Comparison of ENCODE assay signal across 9 cellular contexts in the genomic region with DNA sequence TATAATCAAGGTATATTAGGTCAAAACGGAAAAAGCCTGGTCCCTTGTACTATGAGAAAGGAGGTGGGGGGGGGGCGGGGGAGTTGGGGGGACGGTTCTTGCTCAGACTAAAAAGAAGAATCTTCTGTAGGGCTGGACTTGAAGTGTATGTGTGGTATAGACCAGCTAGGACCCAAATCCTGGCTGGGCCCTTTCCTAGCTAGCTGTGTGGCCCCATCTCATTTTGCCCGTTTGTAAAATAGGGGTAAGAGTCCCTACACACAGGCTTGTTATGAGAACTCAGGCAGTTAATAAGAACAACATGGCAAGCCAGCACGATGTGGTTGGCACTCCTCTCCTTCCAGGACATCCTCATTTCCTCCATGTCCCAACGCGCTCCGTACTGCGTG. TPM values are rescaled to one million over a fixed set of nuclear protein-coding genes. Genes with fewer than 3 reads are reported as not detected.
DNase-seq lines count a peak whose midpoint lies in the region; ATAC-seq, FAIRE-seq and TF ChIP-seq lines count a peak whose summit lies in the region.
"Had no signal": no experiment of that assay in that cellular context is flagged by ENCODE, and none has a peak within 500 bp of the region (broad histone marks: within the 10 kb centered on the region; RNA-seq: fewer than 3 reads in every experiment).

No MANE protein-coding gene starts in this region.

- FAIRE-seq in pancreas (lab: Jason Lieb, UNC) = no peak

- H3K27ac ChIP-seq in Peyer's patch = no peak overlapping the region
- H3K27ac ChIP-seq in esophagus squamous epithelium = no peak overlapping the region
- peak overlapping the region; percentile 98 to 99 (median 98) for H3K27ac ChIP-seq in pancreas

- H3K9me3 ChIP-seq in Peyer's patch (no peaks in the 10 kb centered on the region), esophagus squamous epithelium (no peaks in the 10 kb centered on the region), pancreas (no peaks in the 10 kb centered on the region)

- H3K27me3 ChIP-seq in Peyer's patch = no peaks in the 10 kb centered on the region
- H3K27me3 ChIP-seq in esophagus squamous epithelium = peaks cover 0 to 76% (median 0%) of the 10 kb centered on the region in 4 donors
- H3K27me3 ChIP-seq in pancreas = no peaks in the 10 kb centered on the region

- H3K4me1 ChIP-seq in Peyer's patch = peaks cover 0 to 4% (median 1%) of the 10 kb centered on the region in 4 donors
- peaks cover 6 to 19% (median 7%) of the 10 kb centered on the region in 3 donors for H3K4me1 ChIP-seq in esophagus squamous epithelium
- peaks cover 3 to 40% (median 20%) of the 10 kb centered on the region in 3 donors for H3K4me1 ChIP-seq in pancreas

- TF ChIP-seq POLR2A in Peyer's patch (IDR thresholded peaks at IDR 0.05) (no peak), esophagus squamous epithelium (IDR thresholded peaks at IDR 0.05) (no peak)

- no peak for TF ChIP-seq CTCF in Peyer's patch (IDR thresholded peaks at IDR 0.05)
- no peak for TF ChIP-seq CTCF in esophagus squamous epithelium (IDR thresholded peaks at IDR 0.05)
- TF ChIP-seq CTCF in pancreas (IDR thresholded peaks at IDR 0.05) = no peak

- 24 to 40% methylated on average over 3 to 4 of the region's 9 CpGs for WGBS in esophagus squamous epithelium, 2 donors
- WGBS in pancreas, 2 donors = 8 to 10% methylated on average over 8 to 9 of the region's 9 CpGs

- H3K36me3 ChIP-seq in Peyer's patch (no peaks in the 10 kb centered on the region), esophagus squamous epithelium (no peaks in the 10 kb centered on the region), pancreas (no peaks in the 10 kb centered on the region)

- DNase-seq in EH (ENCODE audit: low read depth) (peak; percentile 33), Peyer's patch (no peak), esophagus squamous epithelium (lab: John Stamatoyannopoulos, UW) (no peak), pancreas (no peak)
- DNase-seq in stimulated activated CD4-positive, alpha-beta T cell treated with anti-CD3 and anti-CD28 coated beads, Interleukin-4, amount 100 ng/mL, for 4 hours = no peak
- DNase-seq: amniotic stem cell had no signal

- intact Hi-C loops in esophagus squamous epithelium (cut with DNase I) (no loop called here), pancreas (cut with DNase I) (no loop called here)

- ATAC-seq in pancreas = peak in 3 of 4 donors; percentile 5 to 8 (median 7)
- no peak for ATAC-seq in GM19351 (IDR thresholded peaks at IDR 0.05; ENCODE audit: unreplicated experiment)
- no peak for ATAC-seq in HG02798 (IDR thresholded peaks at IDR 0.05; ENCODE audit: poor library complexity, unreplicated experiment)
- ATAC-seq in HG02610 (IDR thresholded peaks at IDR 0.05; ENCODE audit: unreplicated experiment) = no peak

- H3K4me3 ChIP-seq in Peyer's patch (peak overlapping the region in 3 of 4 donors; percentile 30 to 62 (median 53)), esophagus squamous epithelium (peak overlapping the region; percentile 38 to 68 (median 52)), pancreas (peak overlapping the region; percentile 64 to 85 (median 80))

RNA-seq across cellular contexts. Expression of a gene that starts 1.1 kb away (rescaled TPM):
- total RNA-seq in Peyer's patch (10 to 100 TPM in 1 of 4 donors, 1 to 10 TPM in 2, under 1 TPM in 1; 0.70 to 18.2 (median 5.8) TPM), esophagus squamous epithelium (1 to 10 TPM in 2 of 4 donors, under 1 TPM in 1, not detected in 1; 0.26 to 9.4 (median 2.3) TPM), pancreas (10 to 100 TPM; 16.1 to 29.4 (median 19.9) TPM)
- 10 to 100 TPM; 26.2 to 36.8 TPM for polyA plus RNA-seq in pancreas

Comparison
In these comparisons a context has a peak if more than half of its experiments do, and no peak if none do; other contexts are left out.
1. H3K27ac ChIP-seq: peak in pancreas (4 of 4); none in Peyer's patch (0 of 4) and esophagus squamous epithelium (0 of 4).
2. ATAC-seq: peak in pancreas (3 of 4); none in GM19351 (single experiment), HG02798 (single experiment) and HG02610 (single experiment).
3. Peak in every context shown above with its lines, with median percentiles within 50 percentile points of each other: H3K4me3 ChIP-seq.